Comparison of ENCODE assay signal across 2 cellular contexts in genomic region chr10:96283351-96283750, GRCh38.
A peak's percentile ranks its signal among the peaks of the same experiment; 100 is the strongest.
TF ChIP-seq lines count a peak whose summit lies in the region.

No MANE protein-coding gene starts in this region.

TF ChIP-seq in liver, 16 proteins besides CTCF, POLR2A, EP300 and RAD21:
- TF ChIP-seq ZBTB33 (IDR thresholded peaks at IDR 0.05) (no peak), HNF4G (IDR thresholded peaks at IDR 0.05) (peak; percentile 46), FOXA2 (IDR thresholded peaks at IDR 0.05) (peak; percentile 29), RXRA (IDR thresholded peaks at IDR 0.05) (peak; percentile 27 to 74), JUND (IDR thresholded peaks at IDR 0.05) (peak; percentile 35 to 66), REST (IDR thresholded peaks at IDR 0.05) (peak; percentile 55), HNF4A (conservative IDR thresholded peaks at IDR 0.05) (peak; percentile 70 to 75), GABPA (IDR thresholded peaks at IDR 0.05 in 1 of 2, conservative IDR thresholded peaks at IDR 0.05 in 1 of 2) (peak in 1 of 2 donors; percentile 48), MAX (IDR thresholded peaks at IDR 0.05) (peak; percentile 83), NR2F2 (IDR thresholded peaks at IDR 0.05) (no peak), YY1 (IDR thresholded peaks at IDR 0.05) (peak; percentile 53), FOXA1 (IDR thresholded peaks at IDR 0.05) (no peak), ATF3 (IDR thresholded peaks at IDR 0.05) (no peak), SP1 (IDR thresholded peaks at IDR 0.05) (peak; percentile 50), EGR1 (IDR thresholded peaks at IDR 0.05; ENCODE audit: low read depth in 2 of 2) (peak in 1 of 2 donors; percentile 31), TAF1 (conservative IDR thresholded peaks at IDR 0.05) (no peak)
TF ChIP-seq in liver: peak in this region for 11.

TF ChIP-seq in HepG2, 621 proteins besides CTCF, POLR2A, EP300 and RAD21:
- TF ChIP-seq ZNF660 (CRISPR knock-in tag; IDR thresholded peaks at IDR 0.05; ENCODE audit: borderline replicate concordance, low read depth) (no peak), RBM39 (IDR thresholded peaks at IDR 0.05; ENCODE audit: low read depth, low read length, poor library complexity, severe bottlenecking) (no peak), DMTF1 (CRISPR knock-in tag; IDR thresholded peaks at IDR 0.05) (no peak), ZSCAN21 (CRISPR knock-in tag; IDR thresholded peaks at IDR 0.05; ENCODE audit: borderline replicate concordance) (no peak), ETV5 (CRISPR knock-in tag; IDR thresholded peaks at IDR 0.05; ENCODE audit: borderline replicate concordance) (no peak), PLRG1 (conservative IDR thresholded peaks at IDR 0.05) (no peak), ZNF44 (CRISPR knock-in tag; IDR thresholded peaks at IDR 0.05) (no peak), PBX3 (CRISPR knock-in tag; IDR thresholded peaks at IDR 0.05; ENCODE audit: borderline replicate concordance) (no peak), ZNF782 (CRISPR knock-in tag; IDR thresholded peaks at IDR 0.05; ENCODE audit: borderline replicate concordance) (no peak), ZMYM2 (CRISPR knock-in tag; IDR thresholded peaks at IDR 0.05) (no peak), ZNF225 (CRISPR knock-in tag; IDR thresholded peaks at IDR 0.05) (no peak), PHF21A (CRISPR knock-in tag; IDR thresholded peaks at IDR 0.05) (no peak), NFYC (CRISPR knock-in tag; IDR thresholded peaks at IDR 0.05) (no peak), PTBP1 (IDR thresholded peaks at IDR 0.05; ENCODE audit: low read depth, low read length, poor library complexity, severe bottlenecking) (no peak)
TF ChIP-seq in HepG2: peak in this region for 0.
